9 cellular contexts compared by ENCODE assay signal in genomic region chr12:68113644-68114043, GRCh38. TPM values are rescaled to one million over a fixed set of nuclear protein-coding genes. Genes with fewer than 3 reads are reported as not detected.
A peak's percentile ranks its signal among the peaks of the same experiment; 100 is the strongest.
DNase-seq lines count a peak whose midpoint lies in the region; ATAC-seq and TF ChIP-seq lines count a peak whose summit lies in the region.
"Had no signal": no experiment of that assay in that cellular context is flagged by ENCODE, and none has a peak within 500 bp of the region (broad histone marks: within the 10 kb centered on the region; RNA-seq: fewer than 3 reads in every experiment).

No MANE protein-coding gene starts in this region.

- ATAC-seq in lower lobe of right lung = no peak

- DNase-seq in CD4-positive, alpha-beta memory T cell = peak in 4 of 5 donors; percentile 20 to 46 (median 34)
- DNase-seq in HT-29 (ENCODE audit: low spot score) = peak; percentile 39
- peak; percentile 15 for DNase-seq in activated T-cell treated with anti-CD3 and anti-CD28 coated beads for 4 hours
- no peak for DNase-seq in lower lobe of right lung
- DNase-seq in tibial nerve (ENCODE audit: low spot score in 2 of 2) = no peak
- no peak for DNase-seq in foreskin fibroblast
- DNase-seq in MV-4-11 (lab: John Stamatoyannopoulos, UW) = no peak
- DNase-seq in NCI-H526 treated with DMSO at 0.1 percent for 48 hours (lab: John Stamatoyannopoulos, UW) = no peak
- DNase-seq: effector CD8-positive, alpha-beta T cell had no signal

- intact Hi-C loops in CD4-positive, alpha-beta memory T cell (cut with micrococcal nuclease) = loop anchor here (1.0 kb wide), 2 partner anchors 45 to 204 kb away; no protein-coding TSS in a partner anchor
- intact Hi-C loops in lower lobe of right lung (cut with DNase I) = no loop called here

- H3K4me3 Mint-ChIP-seq in CD4-positive, alpha-beta memory T cell = no peak overlapping the region

- no peak for TF ChIP-seq POLR2A in tibial nerve (IDR thresholded peaks at IDR 0.05)

- WGBS in tibial nerve, 2 donors = 0% methylated on average over 1 of the region's 1 CpG

- H3K27ac ChIP-seq in CD4-positive, alpha-beta memory T cell (ENCODE audit: low read depth, low read length) = no peak overlapping the region
- H3K27ac ChIP-seq in lower lobe of right lung = no peak overlapping the region
- no peak overlapping the region for H3K27ac ChIP-seq in tibial nerve

- no peaks in the 10 kb centered on the region for H3K9me3 Mint-ChIP-seq in CD4-positive, alpha-beta memory T cell

- H3K27me3 Mint-ChIP-seq in CD4-positive, alpha-beta memory T cell = peaks cover 0 to 1% of the 10 kb centered on the region in 2 donors

- CTCF ChIA-PET in CD4-positive, alpha-beta memory T cell (lab: Charles Lee; ENCODE audit: partially characterized antibody) = interaction anchor here (0.8 to 4.0 kb wide), 17 partner anchors 10 to 204 kb away, joined by 3 to 104 read pairs (median 6); partner anchors contain the start of gene IFNG

- peaks cover 18% of the 10 kb centered on the region for H3K4me1 ChIP-seq in CD4-positive, alpha-beta memory T cell (ENCODE audit: insufficient read depth, low read length)
- no peaks in the 10 kb centered on the region for H3K4me1 ChIP-seq in lower lobe of right lung
- no peaks in the 10 kb centered on the region for H3K4me1 ChIP-seq in tibial nerve

- no peaks in the 10 kb centered on the region for H3K27me3 ChIP-seq in CD4-positive, alpha-beta memory T cell (ENCODE audit: insufficient read depth, low read length)
- H3K27me3 ChIP-seq in lower lobe of right lung (ENCODE audit: low read depth) (no peaks in the 10 kb centered on the region), tibial nerve (no peaks in the 10 kb centered on the region)

- TF ChIP-seq CTCF in lower lobe of right lung (IDR thresholded peaks at IDR 0.05) (peak; percentile 18), tibial nerve (IDR thresholded peaks at IDR 0.05) (no peak), foreskin fibroblast (IDR thresholded peaks at IDR 0.05; ENCODE audit: low read depth, low read length) (no peak)

- TF ChIP-seq EP300 in tibial nerve (IDR thresholded peaks at IDR 0.05) = no peak

- no peak overlapping the region for H3K4me3 ChIP-seq in CD4-positive, alpha-beta memory T cell (ENCODE audit: low read length in 2 of 2)
- H3K4me3 ChIP-seq in lower lobe of right lung (no peak overlapping the region), tibial nerve (no peak overlapping the region), foreskin fibroblast (ENCODE audit: low read depth in 1 of 2, low read length in 2 of 2) (no peak overlapping the region)

- POLR2A ChIA-PET in CD4-positive, alpha-beta memory T cell (lab: Charles Lee; ENCODE audit: partially characterized antibody) = interaction anchor here (1.1 to 1.5 kb wide), 2 partner anchors 9 to 45 kb away, joined by 3 to 13 read pairs; partner anchors contain the start of gene IFNG

- H3K27ac Mint-ChIP-seq in CD4-positive, alpha-beta memory T cell = no peak overlapping the region

- no peaks in the 10 kb centered on the region for H3K9me3 ChIP-seq in CD4-positive, alpha-beta memory T cell (ENCODE audit: control insufficient read depth in 1 of 2, low read length in 2 of 2)
- H3K9me3 ChIP-seq in lower lobe of right lung (no peaks in the 10 kb centered on the region), tibial nerve (no peaks in the 10 kb centered on the region)

- peaks cover 14 to 27% (median 20%) of the 10 kb centered on the region in 4 donors for H3K4me1 Mint-ChIP-seq in CD4-positive, alpha-beta memory T cell

- no peaks in the 10 kb centered on the region for H3K36me3 Mint-ChIP-seq in CD4-positive, alpha-beta memory T cell

- H3K36me3 ChIP-seq in CD4-positive, alpha-beta memory T cell (ENCODE audit: insufficient read depth, low read length) = no peaks in the 10 kb centered on the region
- no peaks in the 10 kb centered on the region for H3K36me3 ChIP-seq in lower lobe of right lung
- H3K36me3 ChIP-seq in tibial nerve = no peaks in the 10 kb centered on the region

RNA-seq across cellular contexts. Expression of gene IFNG, which starts 45.9 kb away (rescaled TPM):
- under 1 TPM; 0.55 to 0.73 TPM for total RNA-seq in CD4-positive, alpha-beta memory T cell
- polyA plus RNA-seq in CD4-positive, alpha-beta memory T cell = 1 to 10 TPM; 2.8 to 3.0 TPM
- not detected in 2 replicates for total RNA-seq in HT-29 (2014; rRNA removed; shearing (Covaris generic))
- not detected for total RNA-seq in lower lobe of right lung
- total RNA-seq in tibial nerve = not detected

Comparison
In these comparisons a context has a peak if more than half of its experiments do, and no peak if none do; other contexts are left out.
1. DNase-seq: peak in CD4-positive, alpha-beta memory T cell (4 of 5), HT-29 (single experiment) and activated T-cell treated with anti-CD3 and anti-CD28 coated beads for 4 hours (single experiment); none in lower lobe of right lung (single experiment), tibial nerve (0 of 2), foreskin fibroblast (0 of 2), MV-4-11 (single experiment) and NCI-H526 treated with DMSO at 0.1 percent for 48 hours (single experiment).